ENCODE assay signal across 11 cellular contexts in the genomic region with DNA sequence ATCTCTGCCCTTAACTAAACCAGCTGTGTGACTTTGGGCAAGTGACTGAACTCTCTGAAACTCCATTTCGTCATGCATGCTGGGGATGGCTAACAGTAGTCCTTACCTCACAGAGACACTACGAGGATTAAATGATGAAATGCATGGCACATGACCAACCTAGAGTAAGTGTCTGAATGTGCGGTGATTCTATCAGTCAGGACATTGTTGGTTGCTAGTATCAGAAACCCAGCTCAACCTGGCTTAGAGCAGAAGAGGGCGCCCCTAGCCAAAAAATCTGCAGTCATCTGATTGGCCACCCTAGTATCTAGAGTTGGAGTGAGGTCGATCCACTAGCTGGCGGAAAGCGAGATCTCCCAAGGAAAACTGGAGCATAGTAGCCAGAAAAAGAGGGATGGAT. TPM values are rescaled to one million over a fixed set of nuclear protein-coding genes. Genes with fewer than 3 reads are reported as not detected.
DNase-seq lines count a peak whose midpoint lies in the region; ATAC-seq and TF ChIP-seq lines count a peak whose summit lies in the region.
"Had no signal": no experiment of that assay in that cellular context is flagged by ENCODE, and none has a peak within 500 bp of the region (broad histone marks: within the 10 kb centered on the region; RNA-seq: fewer than 3 reads in every experiment).

No MANE protein-coding gene starts in this region.

- H3K36me3 ChIP-seq in left ventricle myocardium inferior (peaks cover 21% of the 10 kb centered on the region), upper lobe of left lung (peaks cover 0 to 14% (median 5%) of the 10 kb centered on the region in 4 donors)

- TF ChIP-seq POLR2A in upper lobe of left lung (IDR thresholded peaks at IDR 0.05) = no peak

- intact Hi-C loops in left ventricle myocardium inferior (cut with micrococcal nuclease) = no loop called here

- DNase-seq in SIG-M5 treated with dmso at 0.1 percent for 504 hours (lab: John Stamatoyannopoulos, UW; ENCODE audit: unreplicated experiment) = peak; percentile 27
- DNase-seq in SIG-M5 (lab: John Stamatoyannopoulos, UW) = no peak
- peak; percentile 48 for DNase-seq in UCSD-AML1 (lab: John Stamatoyannopoulos, UW; ENCODE audit: unreplicated experiment)
- no peak for DNase-seq in left ventricle myocardium inferior
- no peak for DNase-seq in upper lobe of left lung
- DNase-seq in HuH-7 (ENCODE audit: low spot score) = no peak
- DNase-seq: activated CD8-positive, alpha-beta memory T cell treated with anti-CD3 and anti-CD28 coated beads, Interleukin-2, amount 50 U/mL, for 4 hours; midbrain; NCI-H1694 had no signal

- WGBS in upper lobe of left lung, 2 donors = 71 to 76% methylated on average over 7 of the region's 7 CpGs

- H3K9me3 ChIP-seq in left ventricle myocardium inferior (replicated peaks) (no peaks in the 10 kb centered on the region), upper lobe of left lung (no peaks in the 10 kb centered on the region)

- H3K27ac ChIP-seq in left ventricle myocardium inferior (replicated peaks) (peak overlapping the region; percentile 97), upper lobe of left lung (peak overlapping the region in 3 of 4 donors; percentile 24 to 91 (median 77))

- H3K4me1 ChIP-seq in left ventricle myocardium inferior = peaks cover 100% of the 10 kb centered on the region
- H3K4me1 ChIP-seq in upper lobe of left lung = peaks cover 21 to 53% (median 40%) of the 10 kb centered on the region in 4 donors

- H3K4me3 ChIP-seq in left ventricle myocardium inferior = no peak overlapping the region
- H3K4me3 ChIP-seq in upper lobe of left lung = no peak overlapping the region

- TF ChIP-seq EP300 in upper lobe of left lung (IDR thresholded peaks at IDR 0.05) = no peak

- TF ChIP-seq CTCF in left ventricle myocardium inferior (IDR thresholded peaks at IDR 0.05; ENCODE audit: borderline replicate concordance) (peak; percentile 30), upper lobe of left lung (IDR thresholded peaks at IDR 0.05) (no peak)

- H3K27me3 ChIP-seq in left ventricle myocardium inferior (ENCODE audit: low read depth) = no peaks in the 10 kb centered on the region
- no peaks in the 10 kb centered on the region for H3K27me3 ChIP-seq in upper lobe of left lung

- peak in 1 of 2 donors; percentile 30 for ATAC-seq in upper lobe of left lung (ENCODE audit: low FRiP score in 2 of 2)
- no peak for ATAC-seq in HG02798 (IDR thresholded peaks at IDR 0.05; ENCODE audit: poor library complexity, unreplicated experiment)
- ATAC-seq in GM18511 (IDR thresholded peaks at IDR 0.05; ENCODE audit: unreplicated experiment) = no peak

RNA-seq across cellular contexts. Expression of a gene that starts 25.2 kb away (rescaled TPM):
- total RNA-seq in left ventricle myocardium inferior (24.0 TPM), upper lobe of left lung (10 to 100 TPM in 4 of 6 donors, 1 to 10 TPM in 2; 6.3 to 29.4 (median 15.1) TPM)

Comparison
In these comparisons a context has a peak if more than half of its experiments do, and no peak if none do; other contexts are left out.
1. DNase-seq: peak in SIG-M5 treated with dmso at 0.1 percent for 504 hours (single experiment) and UCSD-AML1 (single experiment); none in SIG-M5 (single experiment), left ventricle myocardium inferior (single experiment), upper lobe of left lung (0 of 2) and HuH-7 (single experiment).